Comparison of ENCODE assay signal across 16 cellular contexts in genomic region chr15:80946576-80946975, GRCh38.
"Had no signal": no experiment of that assay in that cellular context is flagged by ENCODE, and none has a peak within 500 bp of the region (broad histone marks: within the 10 kb centered on the region; RNA-seq: fewer than 3 reads in every experiment).

No MANE protein-coding gene starts in this region.

- H3K4me1 ChIP-seq: pancreas, psoas muscle had no signal

- H3K4me1 Mint-ChIP-seq: natural killer cell, neural crest cell had no signal

- H3K4me3 ChIP-seq: esophagus muscularis mucosa, gastroesophageal sphincter, pancreas, psoas muscle had no signal

- H3K27me3 Mint-ChIP-seq: central memory CD8-positive, alpha-beta T cell; type B pancreatic cell had no signal

- DNase-seq: effector memory CD4-positive, alpha-beta T cell; kidney glomerular epithelial cell; mammary epithelial cell; natural killer cell; psoas muscle; retina; small intestine; stimulated activated CD4-positive, alpha-beta T cell treated with anti-CD3 and anti-CD28 coated beads, Interleukin-12 subunit alpha, Interleukin-12 subunit beta, amount 100 ng/mL, for 4 hours; stimulated activated naive CD4-positive, alpha-beta T cell treated with Interleukin-2 at 50 U/mL for 16 hours had no signal

- H3K9me3 Mint-ChIP-seq: central memory CD8-positive, alpha-beta T cell; mesothelial cell of epicardium; natural killer cell; neural crest cell; type B pancreatic cell had no signal

- H3K27ac Mint-ChIP-seq: mesothelial cell of epicardium, natural killer cell, type B pancreatic cell had no signal

- H3K9me3 ChIP-seq: esophagus muscularis mucosa, gastroesophageal sphincter, pancreas, psoas muscle had no signal

- ATAC-seq: gastroesophageal sphincter, natural killer cell, pancreas, psoas muscle had no signal

- H3K4me3 Mint-ChIP-seq: central memory CD8-positive, alpha-beta T cell; mesothelial cell of epicardium; natural killer cell; neural crest cell; type B pancreatic cell had no signal

- H3K27me3 ChIP-seq: esophagus muscularis mucosa, gastroesophageal sphincter, pancreas had no signal
